ENCODE assay signal across 15 cellular contexts in the genomic region with DNA sequence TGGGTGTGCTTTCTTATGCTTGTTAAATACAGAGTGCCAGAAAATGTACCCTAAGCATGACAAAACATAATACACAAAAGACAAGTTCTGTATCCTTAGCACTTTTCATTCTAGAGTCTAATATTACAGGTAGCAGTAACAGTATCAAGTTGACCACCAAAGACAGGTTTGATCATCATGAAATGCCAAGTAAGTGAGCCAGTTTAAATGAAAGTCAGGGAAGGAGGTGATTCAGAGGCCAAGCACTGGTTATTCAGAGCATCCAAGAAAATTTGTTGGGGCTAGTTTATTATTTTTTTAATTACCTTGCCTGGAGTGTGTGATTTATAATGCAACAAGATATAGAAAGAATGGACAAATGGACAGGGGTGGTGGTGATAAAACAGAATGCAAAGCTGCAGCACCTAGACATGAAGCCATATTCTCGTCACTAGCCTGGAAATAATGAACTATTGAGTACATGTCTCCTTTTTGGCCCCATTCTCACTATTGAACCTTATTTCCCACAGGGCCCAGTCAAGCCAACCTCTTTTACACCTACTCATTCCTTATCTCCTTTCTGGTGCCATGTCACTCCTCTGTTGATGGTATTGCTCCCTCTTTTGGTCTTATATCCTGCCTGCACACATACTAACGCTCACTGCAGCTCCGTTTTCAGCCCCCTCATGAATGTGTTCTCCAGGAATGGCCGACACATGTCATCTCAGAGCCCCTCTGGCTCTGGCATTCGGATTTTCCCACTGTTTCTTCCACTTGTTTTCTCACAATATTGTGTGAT.
"Had no signal": no experiment of that assay in that cellular context is flagged by ENCODE, and none has a peak within 500 bp of the region (broad histone marks: within the 10 kb centered on the region; RNA-seq: fewer than 3 reads in every experiment).

No MANE protein-coding gene starts in this region.

- H3K27ac ChIP-seq: lower lobe of right lung, neutrophil, tibial nerve, vagina had no signal

- ATAC-seq: activated CD8-positive, alpha-beta memory T cell treated with anti-CD3 and anti-CD28 coated beads, Interleukin-2, amount 10 ng/mL, durations not matched to agents 7 days and 5 days; lower lobe of right lung; right cardiac atrium; stimulated activated memory B cell treated with anti-CD40 and anti-IgM and Interleukin-4, amounts not matched to agents 10 μg/mL and 1 μg/mL and 100 μg/mL, for 72 hours had no signal

- H3K4me3 ChIP-seq: lower lobe of right lung, smooth muscle cell, tibial nerve, vagina had no signal

- H3K9me3 ChIP-seq: lower lobe of right lung, neutrophil, tibial nerve, vagina had no signal

- DNase-seq: activated CD4-positive, alpha-beta T cell treated with anti-CD3 and anti-CD28 coated beads, Interleukin-2, amount 50 U/mL, for 1 hour; activated CD8-positive, alpha-beta memory T cell treated with anti-CD3 and anti-CD28 coated beads, Interleukin-2, amount 10 ng/mL, durations not matched to agents 7 days and 5 days; activated effector memory CD4-positive, alpha-beta T cell treated with Interleukin-2 at 50 U/mL for 16 hours; activated T-cell treated with anti-CD3 and anti-CD28 coated beads, Interleukin-2, amount 50 U/mL, for 24 hours; amygdala; effector memory CD4-positive, alpha-beta T cell; hypothalamus; lower lobe of right lung; naive B cell; right cardiac atrium had no signal

- H3K27me3 ChIP-seq: neutrophil, tibial nerve, vagina had no signal

- H3K4me2 ChIP-seq: smooth muscle cell had no signal

- H3K4me1 ChIP-seq: lower lobe of right lung, tibial nerve, vagina had no signal

- H3K36me3 ChIP-seq: lower lobe of right lung, neutrophil, vagina had no signal
